In the genomic region with DNA sequence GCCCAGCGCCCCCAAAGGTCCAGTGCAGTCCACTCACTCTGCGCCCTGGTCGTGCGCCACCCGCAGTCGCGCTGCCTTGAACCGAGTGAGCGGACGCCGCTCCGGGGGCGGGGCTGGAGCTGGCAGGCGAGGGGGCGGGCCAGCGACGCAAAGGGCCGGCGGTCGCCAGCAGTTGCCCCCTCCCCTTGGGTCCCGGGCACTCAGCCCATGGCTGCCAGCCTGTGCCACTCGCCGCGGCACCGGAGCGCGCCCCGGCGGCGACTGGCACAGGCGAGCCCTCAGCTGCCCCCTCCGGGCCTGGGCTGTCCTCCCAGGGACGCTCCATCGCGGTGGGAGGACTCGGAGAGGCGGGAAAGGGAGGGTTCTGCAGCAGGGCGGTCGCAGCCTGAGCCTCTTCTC, we compare ENCODE assay signal across 8 cellular contexts. TPM values are rescaled to one million over a fixed set of nuclear protein-coding genes. Genes with fewer than 3 reads are reported as not detected.
DNase-seq lines count a peak whose midpoint lies in the region; ATAC-seq lines count a peak whose summit lies in the region.

A gene with protein sequence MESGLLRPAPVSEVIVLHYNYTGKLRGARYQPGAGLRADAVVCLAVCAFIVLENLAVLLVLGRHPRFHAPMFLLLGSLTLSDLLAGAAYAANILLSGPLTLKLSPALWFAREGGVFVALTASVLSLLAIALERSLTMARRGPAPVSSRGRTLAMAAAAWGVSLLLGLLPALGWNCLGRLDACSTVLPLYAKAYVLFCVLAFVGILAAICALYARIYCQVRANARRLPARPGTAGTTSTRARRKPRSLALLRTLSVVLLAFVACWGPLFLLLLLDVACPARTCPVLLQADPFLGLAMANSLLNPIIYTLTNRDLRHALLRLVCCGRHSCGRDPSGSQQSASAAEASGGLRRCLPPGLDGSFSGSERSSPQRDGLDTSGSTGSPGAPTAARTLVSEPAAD (minus strand): TSS at position 87 of the 399 bp plus-strand sequence. CDS start 2,436 bp downstream, outside the sequence.

- H2BK12ac ChIP-seq in mesenchymal stem cell (ENCODE audit: low read length in 2 of 2) = peak within 1 kb of the TSS; percentile 59 to 90

- H4K8ac ChIP-seq in mesenchymal stem cell (ENCODE audit: low read length) = peak within 1 kb of the TSS; percentile 93

- no peaks in the 10 kb centered on the region for H3K9me3 ChIP-seq in mesenchymal stem cell (ENCODE audit: control insufficient read depth, low read length)

- no peak within 1 kb of the TSS for H2AK5ac ChIP-seq in mesenchymal stem cell (ENCODE audit: low read length, severe bottlenecking)

- H3K14ac ChIP-seq in mesenchymal stem cell (ENCODE audit: low read length in 2 of 2) = peak within 1 kb of the TSS in 1 of 2 experiments; percentile 85

- H3K4me2 ChIP-seq in mesenchymal stem cell (ENCODE audit: low read length, poor library complexity, severe bottlenecking) = peak within 1 kb of the TSS; percentile 94

- peak within 1 kb of the TSS; percentile 26 for H3K9ac ChIP-seq in mesenchymal stem cell (ENCODE audit: low read length)

- H2AFZ ChIP-seq in mesenchymal stem cell (ENCODE audit: low read depth, low read length) = peak within 1 kb of the TSS; percentile 73

- peak within 1 kb of the TSS; percentile 81 to 90 for H3K18ac ChIP-seq in mesenchymal stem cell (ENCODE audit: low read depth in 1 of 2, low read length in 2 of 2)

- no peak within 1 kb of the TSS for H3K23ac ChIP-seq in mesenchymal stem cell (ENCODE audit: low read length in 2 of 2)

- DNase-seq in NCI-H2171 (lab: John Stamatoyannopoulos, UW) (peak; percentile 49), NCI-H2171 treated with DMSO at 0.1 percent for 48 hours (lab: John Stamatoyannopoulos, UW) (no peak), NCI-H69 (lab: John Stamatoyannopoulos, UW) (peak; percentile 78), mesenchymal stem cell (peak; percentile 62), COLO829 (ENCODE audit: low spot score) (no peak)

- peaks cover 19% of the 10 kb centered on the region for H3K4me1 ChIP-seq in mesenchymal stem cell (ENCODE audit: control insufficient read depth, insufficient read depth, low read depth, low read length)

- no peaks in the 10 kb centered on the region for H3K79me1 ChIP-seq in mesenchymal stem cell (replicated peaks; ENCODE audit: low read length, poor library complexity, severe bottlenecking)

- H2BK5ac ChIP-seq in mesenchymal stem cell (ENCODE audit: low read depth, low read length, poor library complexity, severe bottlenecking) = no peak within 1 kb of the TSS

- peak within 1 kb of the TSS; percentile 97 for H3K27ac ChIP-seq in cingulate gyrus (ENCODE audit: low read depth, low read length)
- no peak within 1 kb of the TSS for H3K27ac ChIP-seq in mesenchymal stem cell (ENCODE audit: low read length, poor library complexity, severe bottlenecking)

- 2% methylated on average over 21 of the region's 39 CpGs for WGBS in mesenchymal stem cell

- H3K4ac ChIP-seq in mesenchymal stem cell (ENCODE audit: low read depth in 1 of 2, low read length in 2 of 2) = peak within 1 kb of the TSS; percentile 54 to 68

- H3K36me3 ChIP-seq in mesenchymal stem cell (ENCODE audit: control insufficient read depth in 1 of 2, insufficient read depth in 2 of 2, low read depth in 1 of 2, low read length in 2 of 2) = peaks cover 0 to 12% of the 10 kb centered on the region in 2 experiments

- peak within 1 kb of the TSS; percentile 62 for H4K91ac ChIP-seq in mesenchymal stem cell (ENCODE audit: low read length)

- peak within 1 kb of the TSS; percentile 54 for H2BK120ac ChIP-seq in mesenchymal stem cell (ENCODE audit: low read depth, low read length)

- ATAC-seq in GM18867 (IDR thresholded peaks at IDR 0.05; ENCODE audit: unreplicated experiment) (no peak), GM19324 (IDR thresholded peaks at IDR 0.05; ENCODE audit: low FRiP score, unreplicated experiment) (no peak)

- H3K27me3 ChIP-seq in mesenchymal stem cell (ENCODE audit: control insufficient read depth in 1 of 2, insufficient read depth in 1 of 2, low read length in 2 of 2) = peaks cover 14 to 65% of the 10 kb centered on the region in 2 experiments

- H2BK15ac ChIP-seq in mesenchymal stem cell (ENCODE audit: low read depth, poor library complexity, severe bottlenecking) = peak within 1 kb of the TSS; percentile 92

- H3K4me3 ChIP-seq in mesenchymal stem cell (ENCODE audit: insufficient read depth in 1 of 2, low read depth in 1 of 2, low read length in 2 of 2) = peak within 1 kb of the TSS; percentile 64 to 73

RNA-seq across cellular contexts. Expression of the gene that starts here (rescaled TPM):
- 5.2 TPM for polyA plus RNA-seq in mesenchymal stem cell (2013, experiment 1 of 2)
- 5.2 TPM for polyA plus RNA-seq in mesenchymal stem cell (2013, experiment 2 of 2)

Comparison
In these comparisons a context has a peak if more than half of its experiments do, and no peak if none do; other contexts are left out.
1. DNase-seq: peak in NCI-H2171 (single experiment), NCI-H69 (single experiment) and mesenchymal stem cell (single experiment); none in NCI-H2171 treated with DMSO at 0.1 percent for 48 hours (single experiment) and COLO829 (single experiment).